Comparison of ENCODE assay signal across 16 cellular contexts in genomic region chr7:109235316-109235715, GRCh38.
"Had no signal": no experiment of that assay in that cellular context is flagged by ENCODE, and none has a peak within 500 bp of the region (broad histone marks: within the 10 kb centered on the region; RNA-seq: fewer than 3 reads in every experiment).

No MANE protein-coding gene starts in this region.

- H3K4me1 ChIP-seq: breast epithelium, testis, upper lobe of right lung had no signal

- H3K9me3 ChIP-seq: breast epithelium, testis, upper lobe of right lung had no signal

- H3K36me3 ChIP-seq: breast epithelium, ovary, upper lobe of right lung had no signal

- DNase-seq: activated CD4-positive, alpha-beta T cell treated with anti-CD3 and anti-CD28 coated beads, Interleukin-2, amount 50 U/mL, for 4 hours; activated effector memory CD4-positive, alpha-beta T cell treated with Interleukin-2 at 50 U/mL for 16 hours; activated naive CD8-positive, alpha-beta T cell treated with anti-CD3 and anti-CD28 coated beads for 36 hours; activated T-cell treated with anti-CD3 and anti-CD28 coated beads, Interleukin-2, amount 50 U/mL, for 24 hours; dermis blood vessel endothelial cell; kidney; left ventricle myocardium superior; mesendoderm; ovary; stimulated activated CD4-positive, alpha-beta T cell treated with anti-CD3 and anti-CD28 coated beads, Interleukin-2, amount 100 ng/mL, for 48 hours; stimulated activated naive CD4-positive, alpha-beta T cell treated with Interleukin-2 at 50 U/mL for 16 hours; testis; upper lobe of right lung had no signal

- H3K4me2 ChIP-seq: hepatocyte had no signal

- ATAC-seq: activated CD4-positive, CD25-positive, alpha-beta regulatory T cell treated with anti-CD3 and anti-CD28 coated beads, Interleukin-2, amount 50 U/mL, for 24 hours; left ventricle myocardium superior; upper lobe of right lung had no signal

- H3K27ac ChIP-seq: breast epithelium, hepatocyte, ovary, testis, upper lobe of right lung had no signal

- H3K79me2 ChIP-seq: hepatocyte had no signal

- H2AFZ ChIP-seq: hepatocyte had no signal

- H3K4me3 ChIP-seq: breast epithelium, hepatocyte, ovary, testis, upper lobe of right lung had no signal

- H3K27me3 ChIP-seq: breast epithelium, hepatocyte, ovary, testis, upper lobe of right lung had no signal
